17 cellular contexts compared by ENCODE assay signal in genomic region chr12:44247588-44247987, GRCh38.
DNase-seq lines count a peak whose midpoint lies in the region; ATAC-seq and TF ChIP-seq lines count a peak whose summit lies in the region.
"Had no signal": no experiment of that assay in that cellular context is flagged by ENCODE, and none has a peak within 500 bp of the region (broad histone marks: within the 10 kb centered on the region; RNA-seq: fewer than 3 reads in every experiment).

No MANE protein-coding gene starts in this region.

- H3K36me3 ChIP-seq in iPS DF 6.9 (ENCODE audit: control insufficient read depth, insufficient read depth, low read length), result no peaks in the 10 kb centered on the region
- H3K36me3 ChIP-seq: spleen had no signal

- ATAC-seq in GM18873 (IDR thresholded peaks at IDR 0.05; ENCODE audit: low FRiP score, unreplicated experiment), result no peak
- no peak for ATAC-seq in GM21367 (IDR thresholded peaks at IDR 0.05; ENCODE audit: unreplicated experiment)
- ATAC-seq in GM18907 (IDR thresholded peaks at IDR 0.05; ENCODE audit: unreplicated experiment), result no peak
- ATAC-seq: left colon had no signal

- no peaks in the 10 kb centered on the region for H3K4me1 ChIP-seq in iPS DF 6.9 (ENCODE audit: control insufficient read depth, insufficient read depth, low read length)
- H3K4me1 ChIP-seq: parathyroid adenoma, spleen had no signal

- H3K9me3 ChIP-seq in iPS DF 6.9 (ENCODE audit: control insufficient read depth, insufficient read depth, low read length), result no peaks in the 10 kb centered on the region

- TF ChIP-seq CTCF in GM13977 (IDR thresholded peaks at IDR 0.05; ENCODE audit: extremely low read depth, insufficient read depth, missing control alignments), result peak; percentile 7

- no CpG with 5 or more reads among the region's 4 CpGs for WGBS in iPS DF 6.9 (ENCODE audit: insufficient coverage, insufficient read length)

- no peak overlapping the region for H3K27ac ChIP-seq in iPS DF 6.9 (ENCODE audit: low read length)
- H3K27ac ChIP-seq: parathyroid adenoma, spleen had no signal

- no peaks in the 10 kb centered on the region for H3K27me3 ChIP-seq in iPS DF 6.9 (ENCODE audit: control insufficient read depth, insufficient read depth, low read length)
- H3K27me3 ChIP-seq: spleen had no signal

- no peak overlapping the region for H3K4me3 ChIP-seq in iPS DF 6.9 (ENCODE audit: low read length)
- H3K4me3 ChIP-seq: spleen had no signal

- DNase-seq in ACHN (peak; percentile 12), GM13977 (ENCODE audit: low spot score) (no peak), OCI-M1 (lab: John Stamatoyannopoulos, UW) (peak; percentile 10), iPS DF 6.9 (ENCODE audit: low read depth, low spot score) (peak; percentile 22)
- DNase-seq in stimulated activated naive CD4-positive, alpha-beta T cell (lab: John Stamatoyannopoulos, UW), result no peak
- DNase-seq: activated CD4-positive, alpha-beta T cell treated with anti-CD3 and anti-CD28 coated beads, Interleukin-2, amount 50 U/mL, for 48 hours; activated T-cell treated with anti-CD3 and anti-CD28 coated beads, Interleukin-2, amount 50 U/mL, for 48 hours; GOT3; left colon; NCI-H2029 treated with DMSO at 0.1 percent for 48 hours; NCI-H774; Right ventricle myocardium superior; spleen had no signal

- in situ Hi-C loops in ACHN (cut with HindIII; ENCODE audit: low pct_ligation_motif_present, low pct_unique_long_range_greater_than_20kb, low sequenced_read_pairs) (no loop called here), GM13977 (cut with MboI; ENCODE audit: low pct_unique_long_range_greater_than_20kb, low sequenced_read_pairs, unreplicated experiment) (no loop called here)

Comparison
In these comparisons a context has a peak if more than half of its experiments do, and no peak if none do; other contexts are left out.
1. DNase-seq: peak in ACHN (single experiment), OCI-M1 (single experiment) and iPS DF 6.9 (single experiment); none in GM13977 (single experiment) and stimulated activated naive CD4-positive, alpha-beta T cell (0 of 6).